ENCODE assay signal across 28 cellular contexts in the genomic region with DNA sequence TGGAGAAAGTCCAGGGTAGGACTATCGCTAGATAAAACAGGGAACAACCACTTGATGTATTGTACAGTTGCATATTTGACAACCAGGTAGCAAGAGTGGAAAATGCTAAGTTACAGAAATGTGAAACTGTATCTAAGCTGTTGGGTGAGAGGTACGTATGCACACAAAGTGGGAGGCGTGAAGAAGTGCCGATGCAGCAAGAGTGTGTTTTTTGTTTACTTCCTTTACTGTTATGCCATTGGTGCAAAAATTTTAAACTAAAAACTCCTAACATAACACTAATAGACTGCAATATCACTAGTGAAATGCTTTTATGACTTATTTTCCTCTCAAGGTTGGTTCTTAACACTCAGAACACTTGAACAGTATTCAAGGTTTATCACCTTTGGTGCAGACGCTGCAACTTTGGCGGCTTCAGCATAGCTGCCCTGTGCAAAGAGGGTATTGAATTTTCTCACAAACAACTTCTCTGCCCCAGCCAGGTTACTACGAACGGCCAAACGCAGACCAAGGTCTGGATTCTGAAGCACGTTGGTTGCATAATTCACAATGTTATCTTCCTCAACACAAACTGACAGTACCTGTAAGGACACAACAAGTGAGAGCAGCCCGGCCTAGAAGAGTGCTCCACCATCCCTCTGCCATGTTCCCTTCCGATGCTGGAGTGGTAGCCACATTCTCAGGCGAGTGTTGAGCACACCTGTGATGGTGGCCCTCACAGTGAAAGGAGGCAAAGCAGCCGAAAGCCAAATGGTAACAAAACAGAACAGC.
"Had no signal": no experiment of that assay in that cellular context is flagged by ENCODE, and none has a peak within 500 bp of the region (broad histone marks: within the 10 kb centered on the region; RNA-seq: fewer than 3 reads in every experiment).

No MANE protein-coding gene starts in this region.

- H3K4me3 Mint-ChIP-seq: immature natural killer cell; naive thymus-derived CD8-positive, alpha-beta T cell; nephron; stimulated activated effector memory CD8-positive, alpha-beta T cell treated with anti-CD3 and anti-CD28 coated beads, Interleukin-12 subunit alpha, Interleukin-12 subunit beta, amount 100 ng/mL, for 72 hours; stimulated activated naive CD8-positive, alpha-beta T cell treated with anti-CD3 and anti-CD28 coated beads, Interleukin-15, Interleukin-2, amounts not matched to agents 100 ng/mL and 50 ng/mL, for 24 hours had no signal

- H3K4me1 Mint-ChIP-seq: immature natural killer cell; naive thymus-derived CD8-positive, alpha-beta T cell; nephron; stimulated activated effector memory CD8-positive, alpha-beta T cell treated with anti-CD3 and anti-CD28 coated beads, Interleukin-12 subunit alpha, Interleukin-12 subunit beta, amount 100 ng/mL, for 72 hours had no signal

- H3K27ac Mint-ChIP-seq: immature natural killer cell; nephron; stimulated activated effector memory CD8-positive, alpha-beta T cell treated with anti-CD3 and anti-CD28 coated beads, Interleukin-12 subunit alpha, Interleukin-12 subunit beta, amount 100 ng/mL, for 72 hours; stimulated activated naive CD8-positive, alpha-beta T cell treated with anti-CD3 and anti-CD28 coated beads, Interleukin-15, Interleukin-2, amounts not matched to agents 100 ng/mL and 50 ng/mL, for 24 hours had no signal

- DNase-seq: heart left ventricle; hypothalamus; immature natural killer cell; kidney; left colon; left lung; lower lobe of right lung; mammary epithelial cell; mesenchymal stem cell; naive thymus-derived CD8-positive, alpha-beta T cell; pancreas; posterior cingulate gyrus; retina; right cardiac atrium; sigmoid colon; small intestine; spleen; stimulated activated CD4-positive, alpha-beta T cell treated with anti-CD3 and anti-CD28 coated beads, Interleukin-4, amount 100 ng/mL, for 24 hours; stimulated activated naive CD4-positive, alpha-beta T cell; tibial artery; upper lobe of left lung had no signal

- ATAC-seq: heart left ventricle; left colon; naive thymus-derived CD8-positive, alpha-beta T cell; pancreas; right cardiac atrium; stimulated activated effector memory CD8-positive, alpha-beta T cell treated with anti-CD3 and anti-CD28 coated beads, Interleukin-12 subunit alpha, Interleukin-12 subunit beta, amount 100 ng/mL, for 72 hours had no signal

- H3K9me3 ChIP-seq: heart left ventricle, left lung, lower lobe of right lung, pancreas, prostate gland, sigmoid colon, spleen, suprapubic skin, thoracic aorta, tibial artery, upper lobe of left lung had no signal

- H3K27ac ChIP-seq: heart left ventricle, left lung, lower lobe of right lung, pancreas, prostate gland, sigmoid colon, spleen, suprapubic skin, thoracic aorta, tibial artery, upper lobe of left lung had no signal

- H3K27me3 Mint-ChIP-seq: stimulated activated naive CD8-positive, alpha-beta T cell treated with anti-CD3 and anti-CD28 coated beads, Interleukin-15, Interleukin-2, amounts not matched to agents 100 ng/mL and 50 ng/mL, for 24 hours had no signal

- H3K36me3 ChIP-seq: pancreas, prostate gland had no signal

- H3K4me1 ChIP-seq: left lung, lower lobe of right lung, pancreas, prostate gland, sigmoid colon, spleen, suprapubic skin, upper lobe of left lung had no signal

- FAIRE-seq: islet of Langerhans, kidney, pancreas, small intestine had no signal

- H3K9me3 Mint-ChIP-seq: immature natural killer cell; nephron; stimulated activated effector memory CD8-positive, alpha-beta T cell treated with anti-CD3 and anti-CD28 coated beads, Interleukin-12 subunit alpha, Interleukin-12 subunit beta, amount 100 ng/mL, for 72 hours; stimulated activated naive CD8-positive, alpha-beta T cell treated with anti-CD3 and anti-CD28 coated beads, Interleukin-15, Interleukin-2, amounts not matched to agents 100 ng/mL and 50 ng/mL, for 24 hours had no signal

- H3K36me3 Mint-ChIP-seq: stimulated activated effector memory CD8-positive, alpha-beta T cell treated with anti-CD3 and anti-CD28 coated beads, Interleukin-12 subunit alpha, Interleukin-12 subunit beta, amount 100 ng/mL, for 72 hours had no signal

- H3K4me3 ChIP-seq: heart left ventricle, left lung, lower lobe of right lung, pancreas, prostate gland, sigmoid colon, spleen, suprapubic skin, thoracic aorta, tibial artery, upper lobe of left lung had no signal

- H3K27me3 ChIP-seq: heart left ventricle, left lung, pancreas, sigmoid colon, spleen, suprapubic skin, tibial artery, upper lobe of left lung had no signal
